Comparison of ENCODE assay signal across 17 cellular contexts in the genomic region with DNA sequence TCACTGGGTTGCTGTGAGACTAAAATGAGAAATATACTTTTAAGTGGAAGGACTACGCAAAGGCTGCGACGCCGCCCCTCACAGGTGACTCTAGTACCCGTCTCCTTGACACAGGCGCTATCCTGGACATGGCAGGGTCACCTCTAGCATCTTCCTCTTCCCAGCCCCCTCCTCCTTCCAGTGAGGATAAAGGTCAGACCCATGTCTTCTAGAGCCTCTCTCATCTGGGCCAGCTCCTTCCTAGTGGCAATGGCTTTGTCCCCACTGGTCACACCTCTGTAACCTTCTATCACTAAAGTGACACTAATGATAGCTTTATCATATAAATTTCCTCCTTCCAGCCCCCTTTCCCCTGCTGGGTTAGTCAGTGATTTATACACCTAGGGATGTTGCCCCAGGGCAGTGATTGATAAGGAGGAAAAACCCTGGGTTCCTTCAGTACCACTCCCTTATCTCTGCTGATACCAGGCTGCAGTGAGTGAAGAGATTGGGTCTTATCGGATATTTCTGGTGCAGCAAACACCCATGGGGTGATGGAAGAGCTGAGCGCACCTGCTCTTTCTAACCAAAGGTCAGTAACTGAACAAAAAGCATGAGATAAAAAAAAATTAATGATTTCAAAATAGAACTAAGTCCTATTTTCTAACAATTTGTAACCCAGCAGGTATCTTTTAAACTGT.
DNase-seq lines count a peak whose midpoint lies in the region; ATAC-seq and TF ChIP-seq lines count a peak whose summit lies in the region.
"Had no signal": no experiment of that assay in that cellular context is flagged by ENCODE, and none has a peak within 500 bp of the region (broad histone marks: within the 10 kb centered on the region; RNA-seq: fewer than 3 reads in every experiment).

No MANE protein-coding gene starts in this region.

- TF ChIP-seq POLR2A in Peyer's patch (IDR thresholded peaks at IDR 0.05) = no peak
- no peak for TF ChIP-seq POLR2A in transverse colon (IDR thresholded peaks at IDR 0.05)

- 83% methylated on average over 8 of the region's 8 CpGs for WGBS in hepatocyte (ENCODE audit: low lambda C conversion rate, missing lambda C conversion rate)
- 51 to 70% methylated on average over 4 to 8 of the region's 8 CpGs for WGBS in transverse colon (ENCODE audit: low coverage in 1 of 2), 2 donors

- peak; percentile 34 for TF ChIP-seq EP300 in transverse colon (IDR thresholded peaks at IDR 0.05; ENCODE audit: low read depth)

- no peak overlapping the region for H2AFZ ChIP-seq in hepatocyte

- no peak overlapping the region for H3K4me3 ChIP-seq in Peyer's patch
- no peak overlapping the region for H3K4me3 ChIP-seq in hepatocyte
- H3K4me3 ChIP-seq in mucosa of descending colon = no peak overlapping the region
- no peak overlapping the region for H3K4me3 ChIP-seq in transverse colon
- H3K4me3 ChIP-seq: A549 had no signal

- in situ Hi-C loops in transverse colon (cut with MboI; ENCODE audit: low pct_ligation_motif_present in 1 of 4, low pct_unique_long_range_greater_than_20kb in 1 of 4, low sequenced_read_pairs in 3 of 4) = no loop called here

- intact Hi-C loops in mucosa of descending colon (cut with DNase I, micrococcal nuclease) (loop anchor here in 1 of 2 donors (5.0 kb wide), 1 partner anchor 64 kb away; the partner anchor contains the start of gene FZD5), transverse colon (cut with DNase I; ENCODE audit: low total_unique reads) (no loop called here)

- no peaks in the 10 kb centered on the region for H3K9me2 ChIP-seq in hepatocyte (replicated peaks; ENCODE audit: insufficient read depth)

- no peaks in the 10 kb centered on the region for H3K27me3 ChIP-seq in Peyer's patch
- H3K27me3 ChIP-seq in hepatocyte = no peaks in the 10 kb centered on the region
- H3K27me3 ChIP-seq in transverse colon = no peaks in the 10 kb centered on the region

- no peak overlapping the region for H3K4me2 ChIP-seq in hepatocyte
- H3K4me2 ChIP-seq: A549 had no signal

- H3K27ac ChIP-seq in Peyer's patch = peak overlapping the region in 2 of 4 donors; percentile 46 to 83
- peak overlapping the region; percentile 39 for H3K27ac ChIP-seq in hepatocyte
- peak overlapping the region; percentile 75 to 84 (median 78) for H3K27ac ChIP-seq in transverse colon

- TF ChIP-seq CTCF in Peyer's patch (IDR thresholded peaks at IDR 0.05) = no peak
- no peak for TF ChIP-seq CTCF in hepatocyte (IDR thresholded peaks at IDR 0.05; ENCODE audit: poor library complexity)
- TF ChIP-seq CTCF in mucosa of descending colon (IDR thresholded peaks at IDR 0.05) = no peak
- TF ChIP-seq CTCF in transverse colon (IDR thresholded peaks at IDR 0.05) = no peak

- H3K9me3 ChIP-seq in Peyer's patch (no peaks in the 10 kb centered on the region), hepatocyte (ENCODE audit: low read depth) (no peaks in the 10 kb centered on the region), mucosa of descending colon (no peaks in the 10 kb centered on the region), transverse colon (no peaks in the 10 kb centered on the region)
- H3K9me3 ChIP-seq: A549 had no signal

- H4K20me1 ChIP-seq in hepatocyte (ENCODE audit: insufficient read depth, poor library complexity, severe bottlenecking) = no peaks in the 10 kb centered on the region

- H3K79me2 ChIP-seq in hepatocyte = no peaks in the 10 kb centered on the region

- H3K36me3 ChIP-seq in Peyer's patch (peaks cover 0 to 8% (median 0%) of the 10 kb centered on the region in 3 donors), hepatocyte (replicated peaks; ENCODE audit: insufficient read depth, low read depth) (no peaks in the 10 kb centered on the region), mucosa of descending colon (ENCODE audit: low read depth) (no peaks in the 10 kb centered on the region), transverse colon (no peaks in the 10 kb centered on the region)

- H3K4me1 ChIP-seq in Peyer's patch = peaks cover 0 to 32% (median 0%) of the 10 kb centered on the region in 4 donors
- H3K4me1 ChIP-seq in hepatocyte (ENCODE audit: insufficient read depth) = peaks cover 20% of the 10 kb centered on the region
- peaks cover 45% of the 10 kb centered on the region for H3K4me1 ChIP-seq in mucosa of descending colon (ENCODE audit: low read depth)
- peaks cover 24 to 49% (median 43%) of the 10 kb centered on the region in 4 donors for H3K4me1 ChIP-seq in transverse colon

- DNase-seq in Peyer's patch (peak in 2 of 3 donors; percentile 65 to 67), hepatocyte (ENCODE audit: low spot score) (no peak), mucosa of descending colon (peak in 1 of 3 donors; percentile 57), transverse colon (peak; percentile 48), DMS 273 treated with DMSO at 0.1 percent for 48 hours (lab: John Stamatoyannopoulos, UW) (no peak), NCI-H2196 (lab: John Stamatoyannopoulos, UW; ENCODE audit: unreplicated experiment) (no peak), NCI-H1930 (lab: John Stamatoyannopoulos, UW) (no peak)
- DNase-seq: CD4-positive, alpha-beta memory T cell; DMS79; HFFc6; IMR-90; Karpas-422; NCI-H1417 treated with DMSO at 0.1 percent for 48 hours; NCI-H2081; NK-92 treated with Interleukin-12 subunit alpha and Interleukin-12 subunit beta, amount 100 ng/mL, for 24 hours had no signal

- ATAC-seq in mucosa of descending colon = peak; percentile 81
- ATAC-seq: A549, Right ventricle myocardium inferior had no signal

Comparison
In these comparisons a context has a peak if more than half of its experiments do, and no peak if none do; other contexts are left out.
1. DNase-seq: peak in Peyer's patch (2 of 3) and transverse colon (single experiment); none in hepatocyte (single experiment), DMS 273 treated with DMSO at 0.1 percent for 48 hours (single experiment), NCI-H2196 (single experiment) and NCI-H1930 (0 of 2).